In the genomic region with DNA sequence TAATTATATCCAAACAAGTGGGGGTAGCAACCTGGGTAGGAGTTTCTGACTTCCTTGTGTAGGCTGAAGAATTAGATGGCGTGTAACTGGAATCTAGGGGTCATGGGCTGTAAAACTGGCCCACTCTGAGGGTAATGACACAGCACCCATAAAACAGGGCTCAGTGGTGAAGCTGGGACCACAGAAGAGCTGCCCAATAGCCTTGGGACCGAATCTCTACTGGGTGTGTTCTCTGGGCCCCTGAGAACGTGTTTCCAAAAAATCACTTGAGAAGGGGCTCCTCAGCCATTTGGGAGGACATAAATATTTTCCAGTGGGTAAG, we compare ENCODE assay signal across 2 cellular contexts.
TF ChIP-seq lines count a peak whose summit lies in the region.

No MANE protein-coding gene starts in this region.

TF ChIP-seq in HEK293, 187 proteins besides CTCF, POLR2A, EP300 and RAD21:
- no peak for TF ChIP-seq ZNF792 (tag by site-specific recombination; IDR thresholded peaks at IDR 0.05)
- peak; percentile 52; the same call in 1 of the 2 replicates for TF ChIP-seq EGR2 (tag by site-specific recombination; IDR thresholded peaks at IDR 0.05; ENCODE audit: low read depth)
- TF ChIP-seq ZFHX2 (tag by site-specific recombination; conservative IDR thresholded peaks at IDR 0.05): peak; percentile 63

TF ChIP-seq in liver, 16 proteins besides CTCF, POLR2A, EP300 and RAD21:
- TF ChIP-seq REST (IDR thresholded peaks at IDR 0.05): no peak
